ENCODE assay signal across 8 cellular contexts in the genomic region with DNA sequence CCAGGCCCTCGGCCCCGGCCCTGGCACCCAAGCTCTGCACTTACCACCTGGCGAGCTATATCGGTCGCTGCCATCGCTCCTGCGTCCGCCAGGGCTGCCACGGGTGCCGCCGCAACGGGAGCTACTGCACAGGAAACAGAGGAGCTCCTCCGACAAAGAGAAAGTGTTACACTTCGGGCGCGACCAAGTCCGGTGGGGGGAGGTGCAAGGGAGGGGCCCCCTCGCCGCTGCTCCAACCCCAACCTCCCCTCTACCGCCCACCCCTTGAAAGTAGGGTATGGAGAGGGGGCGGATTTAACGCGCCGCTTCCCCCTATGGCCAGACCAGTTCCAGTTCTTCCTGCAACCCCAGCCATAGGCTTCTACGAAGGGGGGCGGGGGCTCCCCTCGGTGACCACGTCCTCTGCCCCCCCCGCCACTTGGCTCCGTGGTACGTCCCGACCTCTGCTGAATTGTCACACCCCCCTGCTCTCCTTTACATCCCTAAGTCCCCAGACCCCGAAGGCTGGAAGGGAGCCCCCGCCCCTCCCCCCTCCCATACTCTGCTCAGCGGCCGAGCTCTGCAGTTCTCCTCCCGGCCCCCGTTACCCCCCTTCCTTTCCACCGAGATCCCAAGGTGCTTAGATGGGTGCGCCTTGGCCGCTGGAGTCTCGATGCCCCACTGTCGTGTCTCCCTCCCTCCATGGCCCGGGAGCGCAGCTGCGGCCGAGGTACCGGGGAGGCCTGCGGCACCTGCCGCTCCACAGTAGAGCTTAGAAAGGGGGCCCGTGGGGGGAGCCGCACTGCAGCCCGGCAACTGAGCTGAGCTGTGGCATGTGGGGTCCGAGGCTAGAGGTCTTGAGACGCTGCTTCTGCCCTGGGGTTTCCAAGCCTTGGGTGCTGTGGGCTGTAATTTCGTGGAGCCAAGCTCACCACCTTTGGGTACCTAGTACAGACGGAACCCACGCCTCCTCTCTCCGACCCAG. TPM values are rescaled to one million over a fixed set of nuclear protein-coding genes. Genes with fewer than 3 reads are reported as not detected.
DNase-seq lines count a peak whose midpoint lies in the region; ATAC-seq and TF ChIP-seq lines count a peak whose summit lies in the region.

Gene SEPTIN6, minus strand, starts transcription at position 137 of the 964 bp plus-strand sequence. Its CDS starts 63 bp downstream, at position 74.

- peak; percentile 64 for ATAC-seq in GM21825 (IDR thresholded peaks at IDR 0.05; ENCODE audit: unreplicated experiment)
- peak; percentile 74 to 91 for ATAC-seq in upper lobe of left lung (ENCODE audit: low FRiP score in 2 of 2)

- TF ChIP-seq POLR2A in upper lobe of left lung (IDR thresholded peaks at IDR 0.05) = peak in 3 of 4 donors; percentile 39 to 74 (median 46)

- H3K4me1 Mint-ChIP-seq in activated naive CD4-positive, alpha-beta T cell treated with anti-CD3 and anti-CD28 coated beads, Interleukin-2, amount 50 U/mL, for 24 hours = peaks cover 8% of the 10 kb centered on the region

- peak within 1 kb of the TSS; percentile 92 for H3K9ac ChIP-seq in ES-I3 (ENCODE audit: low read depth, low read length)

- DNase-seq in Kasumi-1 (lab: John Stamatoyannopoulos, UW) = peak; percentile 90 to 97
- DNase-seq in SKM-1 treated with dmso at 0.1 percent for 144 hours (lab: John Stamatoyannopoulos, UW; ENCODE audit: unreplicated experiment) = peak; percentile 49
- DNase-seq in cardiac muscle cell (ENCODE audit: low read depth in 1 of 2, low spot score in 1 of 2) = peak; percentile 79 to 85
- peak; percentile 20 to 93 (median 59) for DNase-seq in posterior cingulate gyrus
- peak; percentile 76 to 91 for DNase-seq in upper lobe of left lung

- no peaks in the 10 kb centered on the region for H3K36me3 Mint-ChIP-seq in activated naive CD4-positive, alpha-beta T cell treated with anti-CD3 and anti-CD28 coated beads, Interleukin-2, amount 50 U/mL, for 24 hours

- H3K4me3 ChIP-seq in cardiac muscle cell = peak within 1 kb of the TSS; percentile 76
- peak within 1 kb of the TSS; percentile 11 to 84 (median 67) for H3K4me3 ChIP-seq in upper lobe of left lung

- peak within 1 kb of the TSS; percentile 93 for H3K27ac Mint-ChIP-seq in activated naive CD4-positive, alpha-beta T cell treated with anti-CD3 and anti-CD28 coated beads, Interleukin-2, amount 50 U/mL, for 24 hours

- peak within 1 kb of the TSS; percentile 96 for H3K4me3 Mint-ChIP-seq in activated naive CD4-positive, alpha-beta T cell treated with anti-CD3 and anti-CD28 coated beads, Interleukin-2, amount 50 U/mL, for 24 hours

- H3K27me3 Mint-ChIP-seq in activated naive CD4-positive, alpha-beta T cell treated with anti-CD3 and anti-CD28 coated beads, Interleukin-2, amount 50 U/mL, for 24 hours = no peaks in the 10 kb centered on the region

- WGBS in upper lobe of left lung, 2 donors = 29% methylated on average over 47 of the region's 59 CpGs; no CpG with 5 or more reads in 1 of the 2 donors

- H3K36me3 ChIP-seq in ES-I3 (ENCODE audit: insufficient read depth, low read length) (no peaks in the 10 kb centered on the region), cardiac muscle cell (no peaks in the 10 kb centered on the region), upper lobe of left lung (no peaks in the 10 kb centered on the region)

- H3K27ac ChIP-seq in cardiac muscle cell (peak within 1 kb of the TSS; percentile 88), upper lobe of left lung (peak within 1 kb of the TSS; percentile 71 to 88 (median 80))

- H3K9me3 Mint-ChIP-seq in activated naive CD4-positive, alpha-beta T cell treated with anti-CD3 and anti-CD28 coated beads, Interleukin-2, amount 50 U/mL, for 24 hours = no peaks in the 10 kb centered on the region

- TF ChIP-seq CTCF in cardiac muscle cell (IDR thresholded peaks at IDR 0.05; ENCODE audit: low read depth, low read length) = no peak
- peak in 4 of 6 experiments; percentile 30 to 51 (median 45) for TF ChIP-seq CTCF in upper lobe of left lung (IDR thresholded peaks at IDR 0.05)

- H3K27me3 ChIP-seq in cardiac muscle cell (no peaks in the 10 kb centered on the region), upper lobe of left lung (no peaks in the 10 kb centered on the region)

- no peak for TF ChIP-seq EP300 in upper lobe of left lung (IDR thresholded peaks at IDR 0.05)

- H3K4me1 ChIP-seq in ES-I3 (ENCODE audit: insufficient read depth, low read length) (peaks cover 14% of the 10 kb centered on the region), cardiac muscle cell (ENCODE audit: low read depth) (peaks cover 10% of the 10 kb centered on the region), upper lobe of left lung (peaks cover 0 to 16% (median 2%) of the 10 kb centered on the region in 4 donors)

- H3K9me3 ChIP-seq in ES-I3 (ENCODE audit: control insufficient read depth, insufficient read depth, low read length) (no peaks in the 10 kb centered on the region), cardiac muscle cell (ENCODE audit: low read depth) (no peaks in the 10 kb centered on the region), upper lobe of left lung (no peaks in the 10 kb centered on the region)

- intact Hi-C loops in posterior cingulate gyrus (cut with DNase I) = no loop called here

RNA-seq across cellular contexts. Expression of gene SEPTIN6, which starts in this region (rescaled TPM):
- 69.3 and 78.7 TPM in 2 replicates for total RNA-seq in cardiac muscle cell
- 51.0 and 54.6 TPM in 2 replicates for polyA plus RNA-seq in cardiac muscle cell
- 10 to 100 TPM; 12.3 to 27.2 (median 21.4) TPM for total RNA-seq in upper lobe of left lung

Comparison
In these comparisons a context has a peak if more than half of its experiments do, and no peak if none do; other contexts are left out.
1. Peak in every context shown above with its lines: DNase-seq, ATAC-seq, H3K4me3 ChIP-seq and H3K27ac ChIP-seq.